Comparison of ENCODE assay signal across 11 cellular contexts in genomic region chr11:46327829-46328228, GRCh38. TPM values are rescaled to one million over a fixed set of nuclear protein-coding genes. Genes with fewer than 3 reads are reported as not detected.
"Had no signal": no experiment of that assay in that cellular context is flagged by ENCODE, and none has a peak within 500 bp of the region (broad histone marks: within the 10 kb centered on the region; RNA-seq: fewer than 3 reads in every experiment).

No MANE protein-coding gene starts in this region.

- DNase-seq: activated CD4-positive, alpha-beta T cell treated with anti-CD3 and anti-CD28 coated beads for 1 hour; activated effector memory CD4-positive, alpha-beta T cell treated with anti-CD3 and anti-CD28 coated beads, Interleukin-2, amount 50 U/mL, for 16 hours; activated T-cell treated with anti-CD3 and anti-CD28 coated beads, Interleukin-2, amount 50 U/mL, for 72 hours; effector memory CD8-positive, alpha-beta T cell; left cardiac atrium; natural killer cell; stimulated activated CD4-positive, alpha-beta T cell treated with anti-CD3 and anti-CD28 coated beads, Interleukin-4, amount 100 ng/mL, for 24 hours; stomach; T-helper 2 cell; WERI-Rb-1 had no signal

RNA-seq across cellular contexts. Expression of gene CREB3L1, which starts 50.4 kb away (rescaled TPM):
- total RNA-seq: activated CD8-positive, alpha-beta memory T cell treated with anti-CD3 and anti-CD28 coated beads for 36 hours; activated T-cell treated with anti-CD3 and anti-CD28 coated beads, Interleukin-2, amount 50 U/mL, for 72 hours; natural killer cell had no signal
